In genomic region chr20:11754451-11754850, GRCh38 we compare ENCODE assay signal across 24 cellular contexts.
DNase-seq lines count a peak whose midpoint lies in the region; ATAC-seq and TF ChIP-seq lines count a peak whose summit lies in the region.
"Had no signal": no experiment of that assay in that cellular context is flagged by ENCODE, and none has a peak within 500 bp of the region (broad histone marks: within the 10 kb centered on the region; RNA-seq: fewer than 3 reads in every experiment).

No MANE protein-coding gene starts in this region.

- POLR2A ChIA-PET in activated CD8-positive, alpha-beta T cell treated with anti-CD3 and anti-CD28 coated beads for 36 hours (lab: Charles Lee): no interaction called here

- TF ChIP-seq CTCF in GM23338 (conservative IDR thresholded peaks at IDR 0.05; ENCODE audit: low read depth in 2 of 2): no peak
- TF ChIP-seq CTCF in activated CD8-positive, alpha-beta T cell treated with anti-CD3 and anti-CD28 coated beads for 36 hours (IDR thresholded peaks at IDR 0.05): no peak

- no CpG with 5 or more reads among the region's 4 CpGs for WGBS in mesendoderm (ENCODE audit: extremely low coverage, insufficient coverage, low lambda C conversion rate)

- H4K8ac ChIP-seq in mesendoderm (ENCODE audit: low read depth, low read length): no peak overlapping the region

- H3K4me1 ChIP-seq in ACC112 (ENCODE audit: control insufficient read depth, insufficient read depth, low read length, unreplicated experiment) (peaks cover 11% of the 10 kb centered on the region), GM23338 (ENCODE audit: insufficient read depth) (peaks cover 10% of the 10 kb centered on the region; the same call in 1 of the 2 replicates), mesendoderm (ENCODE audit: control insufficient read depth, low read depth, low read length) (no peaks in the 10 kb centered on the region), Karpas-422 (ENCODE audit: low read length) (no peaks in the 10 kb centered on the region)
- H3K4me1 ChIP-seq: heart left ventricle, Peyer's patch, SJCRH30 had no signal

- H3K27me3 Mint-ChIP-seq in GM23338 (ENCODE audit: insufficient read depth, low read depth, poor library complexity): no peaks in the 10 kb centered on the region
- no peaks in the 10 kb centered on the region for H3K27me3 Mint-ChIP-seq in activated CD8-positive, alpha-beta T cell treated with anti-CD3 and anti-CD28 coated beads for 36 hours
- H3K27me3 Mint-ChIP-seq: activated CD4-positive, alpha-beta memory T cell treated with anti-CD3 and anti-CD28 coated beads for 36 hours; activated naive CD8-positive, alpha-beta T cell treated with anti-CD3 and anti-CD28 coated beads for 36 hours; stimulated activated memory B cell treated with anti-CD40 and anti-IgM and Interleukin-4, amounts not matched to agents 10 μg/mL and 1 μg/mL and 100 μg/mL, for 72 hours had no signal

- intact Hi-C loops in activated CD8-positive, alpha-beta T cell treated with anti-CD3 and anti-CD28 coated beads for 36 hours (cut with micrococcal nuclease): no loop called here

- H4K20me1 ChIP-seq in GM23338 (replicated peaks; ENCODE audit: insufficient read depth): no peaks in the 10 kb centered on the region
- H4K20me1 ChIP-seq in Karpas-422 (ENCODE audit: insufficient read depth, low read depth, low read length): no peaks in the 10 kb centered on the region

- H3F3A ChIP-seq in GM23338 (replicated peaks; ENCODE audit: low read depth): no peaks in the 10 kb centered on the region

- CTCF ChIA-PET in activated CD8-positive, alpha-beta T cell treated with anti-CD3 and anti-CD28 coated beads for 36 hours (lab: Charles Lee): no interaction called here

- no peak overlapping the region for H3K4me3 Mint-ChIP-seq in GM23338
- H3K4me3 Mint-ChIP-seq in activated CD8-positive, alpha-beta T cell treated with anti-CD3 and anti-CD28 coated beads for 36 hours: no peak overlapping the region
- H3K4me3 Mint-ChIP-seq: activated CD4-positive, alpha-beta memory T cell treated with anti-CD3 and anti-CD28 coated beads for 36 hours; activated naive CD8-positive, alpha-beta T cell treated with anti-CD3 and anti-CD28 coated beads for 36 hours; stimulated activated memory B cell treated with anti-CD40 and anti-IgM and Interleukin-4, amounts not matched to agents 10 μg/mL and 1 μg/mL and 100 μg/mL, for 72 hours had no signal

- H3K79me2 ChIP-seq in ACC112 (ENCODE audit: control insufficient read depth, insufficient read depth, low read length, unreplicated experiment) (no peaks in the 10 kb centered on the region), GM23338 (replicated peaks; ENCODE audit: insufficient read depth) (no peaks in the 10 kb centered on the region), mesendoderm (ENCODE audit: control insufficient read depth, insufficient read depth, low read length) (no peaks in the 10 kb centered on the region), Karpas-422 (ENCODE audit: low read length) (no peaks in the 10 kb centered on the region)

- H3K9me3 Mint-ChIP-seq in GM23338: peaks cover 3% of the 10 kb centered on the region; the same call in 2 of the 3 replicates
- no peaks in the 10 kb centered on the region for H3K9me3 Mint-ChIP-seq in activated CD8-positive, alpha-beta T cell treated with anti-CD3 and anti-CD28 coated beads for 36 hours

- H3K4me3 ChIP-seq in ACC112 (ENCODE audit: low read depth, low read length) (no peak overlapping the region), GM23338 (no peak overlapping the region), mesendoderm (ENCODE audit: low read length) (no peak overlapping the region), Karpas-422 (ENCODE audit: low read length) (no peak overlapping the region)
- H3K4me3 ChIP-seq: heart left ventricle, Peyer's patch, SJCRH30 had no signal

- no peaks in the 10 kb centered on the region for H3K36me3 Mint-ChIP-seq in GM23338 (ENCODE audit: low read depth)
- no peaks in the 10 kb centered on the region for H3K36me3 Mint-ChIP-seq in activated CD8-positive, alpha-beta T cell treated with anti-CD3 and anti-CD28 coated beads for 36 hours (ENCODE audit: low read depth)
- H3K36me3 Mint-ChIP-seq: activated CD4-positive, alpha-beta memory T cell treated with anti-CD3 and anti-CD28 coated beads for 36 hours; activated naive CD8-positive, alpha-beta T cell treated with anti-CD3 and anti-CD28 coated beads for 36 hours; stimulated activated memory B cell treated with anti-CD40 and anti-IgM and Interleukin-4, amounts not matched to agents 10 μg/mL and 1 μg/mL and 100 μg/mL, for 72 hours had no signal

- H3K27me3 ChIP-seq in ACC112 (ENCODE audit: insufficient read depth, low read length): no peaks in the 10 kb centered on the region
- H3K27me3 ChIP-seq in GM23338 (ENCODE audit: insufficient read depth): no peaks in the 10 kb centered on the region
- H3K27me3 ChIP-seq in mesendoderm (ENCODE audit: insufficient read depth, low read length, poor library complexity): no peaks in the 10 kb centered on the region
- H3K27me3 ChIP-seq in Karpas-422 (ENCODE audit: low read length): no peaks in the 10 kb centered on the region
- H3K27me3 ChIP-seq: heart left ventricle, Peyer's patch, SJCRH30 had no signal

- ATAC-seq in GM23338: peak; percentile 60; the same call in 2 of the 3 replicates
- ATAC-seq in activated CD8-positive, alpha-beta T cell treated with anti-CD3 and anti-CD28 coated beads for 36 hours: no peak
- ATAC-seq: activated CD4-positive, CD25-positive, alpha-beta regulatory T cell treated with anti-CD3 and anti-CD28 coated beads, Interleukin-2, amount 50 U/mL, for 24 hours; heart left ventricle; stimulated activated memory B cell treated with anti-CD40 and anti-IgM and Interleukin-4, amounts not matched to agents 10 μg/mL and 1 μg/mL and 100 μg/mL, for 72 hours had no signal

- no peaks in the 10 kb centered on the region; the same call in 1 of the 2 replicates for H3K9me2 ChIP-seq in GM23338 (ENCODE audit: insufficient read depth)
- no peaks in the 10 kb centered on the region for H3K9me2 ChIP-seq in Karpas-422 (replicated peaks; ENCODE audit: insufficient read depth, low read length)

- no peak overlapping the region for H3K9ac ChIP-seq in mesendoderm (ENCODE audit: low read length)
- no peak overlapping the region for H3K9ac ChIP-seq in Karpas-422 (ENCODE audit: low read length)

- no peak overlapping the region for H2BK5ac ChIP-seq in mesendoderm (ENCODE audit: low read length)

- H3K27ac Mint-ChIP-seq in GM23338: peak overlapping the region; percentile 16; the same call in 1 of the 2 replicates
- no peak overlapping the region for H3K27ac Mint-ChIP-seq in activated CD8-positive, alpha-beta T cell treated with anti-CD3 and anti-CD28 coated beads for 36 hours
- H3K27ac Mint-ChIP-seq: activated CD4-positive, alpha-beta memory T cell treated with anti-CD3 and anti-CD28 coated beads for 36 hours; activated naive CD8-positive, alpha-beta T cell treated with anti-CD3 and anti-CD28 coated beads for 36 hours; stimulated activated memory B cell treated with anti-CD40 and anti-IgM and Interleukin-4, amounts not matched to agents 10 μg/mL and 1 μg/mL and 100 μg/mL, for 72 hours had no signal

- no peak overlapping the region for H2BK15ac ChIP-seq in mesendoderm (replicated peaks; ENCODE audit: low read depth)

- H2AFZ ChIP-seq in ACC112 (ENCODE audit: low read length, unreplicated experiment) (peak overlapping the region; percentile 89), GM23338 (no peak overlapping the region), Karpas-422 (ENCODE audit: low read length) (no peak overlapping the region)

- peak; percentile 4 for DNase-seq in GM23338 (ENCODE audit: low spot score)
- DNase-seq in SHP77 treated with DMSO at 0.1 percent for 48 hours (lab: John Stamatoyannopoulos, UW): peak; percentile 37
- peak; percentile 33 for DNase-seq in mesendoderm
- no peak for DNase-seq in Karpas-422
- DNase-seq in activated CD8-positive, alpha-beta T cell treated with anti-CD3 and anti-CD28 coated beads for 36 hours: no peak
- no peak for DNase-seq in stimulated activated CD4-positive, alpha-beta T cell treated with anti-CD3 and anti-CD28 coated beads, Interleukin-12 subunit alpha, Interleukin-12 subunit beta, amount 100 ng/mL, for 4 hours
- DNase-seq: activated CD4-positive, alpha-beta memory T cell treated with anti-CD3 and anti-CD28 coated beads for 36 hours; activated naive CD8-positive, alpha-beta T cell treated with anti-CD3 and anti-CD28 coated beads for 36 hours; central memory CD4-positive, alpha-beta T cell; GDM1; heart left ventricle; left colon; mesenchymal stem cell; NCI-H187 treated with DMSO at 0.1 percent for 48 hours; NCI-H446 treated with DMSO at 0.1 percent for 48 hours; occipital lobe; Peyer's patch; SJCRH30; stimulated activated CD4-positive, alpha-beta T cell treated with anti-CD3 and anti-CD28 coated beads, Interleukin-4, amount 100 ng/mL, for 1 hour had no signal

- no peaks in the 10 kb centered on the region for H3K36me3 ChIP-seq in ACC112 (ENCODE audit: insufficient read depth, low read length)
- H3K36me3 ChIP-seq in GM23338 (ENCODE audit: insufficient read depth): no peaks in the 10 kb centered on the region
- no peaks in the 10 kb centered on the region for H3K36me3 ChIP-seq in mesendoderm (ENCODE audit: control insufficient read depth, insufficient read depth, low read length)
- no peaks in the 10 kb centered on the region for H3K36me3 ChIP-seq in Karpas-422 (ENCODE audit: insufficient read depth, low read length)
- H3K36me3 ChIP-seq: heart left ventricle, Peyer's patch, SJCRH30 had no signal

- no peak overlapping the region for H3K4ac ChIP-seq in mesendoderm (ENCODE audit: low read depth, low read length)

- H3K9me3 ChIP-seq in Karpas-422 (ENCODE audit: low read length): peaks cover 24% of the 10 kb centered on the region
- H3K9me3 ChIP-seq: heart left ventricle, Peyer's patch, SJCRH30 had no signal

- peaks cover 18% of the 10 kb centered on the region for H3K4me1 Mint-ChIP-seq in GM23338
- H3K4me1 Mint-ChIP-seq in activated CD8-positive, alpha-beta T cell treated with anti-CD3 and anti-CD28 coated beads for 36 hours (ENCODE audit: low read depth): no peaks in the 10 kb centered on the region
- H3K4me1 Mint-ChIP-seq: activated naive CD8-positive, alpha-beta T cell treated with anti-CD3 and anti-CD28 coated beads for 36 hours; stimulated activated memory B cell treated with anti-CD40 and anti-IgM and Interleukin-4, amounts not matched to agents 10 μg/mL and 1 μg/mL and 100 μg/mL, for 72 hours had no signal

- H3K79me1 ChIP-seq in mesendoderm (ENCODE audit: low read length): no peaks in the 10 kb centered on the region

- H3K23ac ChIP-seq in mesendoderm (ENCODE audit: low read length): no peak overlapping the region

- no peak overlapping the region for H2AK5ac ChIP-seq in mesendoderm (ENCODE audit: low read length)

- H3K18ac ChIP-seq in mesendoderm (ENCODE audit: low read length): no peak overlapping the region

- no peak overlapping the region for H4K5ac ChIP-seq in mesendoderm (ENCODE audit: low read length)

- H3K27ac ChIP-seq in ACC112 (ENCODE audit: low read depth, low read length) (peak overlapping the region; percentile 20; the same call in 1 of the 2 replicates), GM23338 (ENCODE audit: low read depth) (no peak overlapping the region), mesendoderm (ENCODE audit: low read depth, low read length) (no peak overlapping the region), Karpas-422 (ENCODE audit: low read length) (no peak overlapping the region)
- H3K27ac ChIP-seq: C4-2B, epithelial cell of prostate, heart left ventricle, Peyer's patch, SJCRH30 had no signal

- no peak overlapping the region for H2BK120ac ChIP-seq in mesendoderm (ENCODE audit: low read depth, low read length)

- H3K4me2 ChIP-seq in GM23338 (no peak overlapping the region), mesendoderm (ENCODE audit: low read length) (no peak overlapping the region), Karpas-422 (ENCODE audit: low read depth, low read length, poor library complexity, severe bottlenecking) (no peak overlapping the region)

- H3K56ac ChIP-seq in mesendoderm (ENCODE audit: low read length): no peak overlapping the region

Comparison
In these comparisons a context has a peak if more than half of its experiments do, and no peak if none do; other contexts are left out.
1. DNase-seq: peak in GM23338 (single experiment), SHP77 treated with DMSO at 0.1 percent for 48 hours (single experiment) and mesendoderm (single experiment); none in Karpas-422 (single experiment), activated CD8-positive, alpha-beta T cell treated with anti-CD3 and anti-CD28 coated beads for 36 hours (single experiment) and stimulated activated CD4-positive, alpha-beta T cell treated with anti-CD3 and anti-CD28 coated beads, Interleukin-12 subunit alpha, Interleukin-12 subunit beta, amount 100 ng/mL, for 4 hours (single experiment).